ENCODE assay signal across 2 cellular contexts in genomic region chr15:23022156-23022555, GRCh38.
TF ChIP-seq lines count a peak whose summit lies in the region.

No MANE protein-coding gene starts in this region.

TF ChIP-seq in A549, 52 proteins besides CTCF, POLR2A, EP300 and RAD21:
- TF ChIP-seq MAFK (IDR thresholded peaks at IDR 0.05; ENCODE audit: partially characterized antibody) (peak; percentile 84), JUNB (IDR thresholded peaks at IDR 0.05) (no peak)

TF ChIP-seq in IMR-90, 13 proteins besides CTCF, POLR2A, EP300 and RAD21:
- peak; percentile 52; the same call in 1 of the 2 replicates for TF ChIP-seq MAFK (IDR thresholded peaks at IDR 0.05; ENCODE audit: low read depth, low read length)
- no peak for TF ChIP-seq NFE2L2 (IDR thresholded peaks at IDR 0.05; ENCODE audit: low read depth, low read length)
- no peak for TF ChIP-seq FOS (IDR thresholded peaks at IDR 0.05; ENCODE audit: low read depth, low read length)
TF ChIP-seq in IMR-90: peak in this region for 1.
